In the genomic region with DNA sequence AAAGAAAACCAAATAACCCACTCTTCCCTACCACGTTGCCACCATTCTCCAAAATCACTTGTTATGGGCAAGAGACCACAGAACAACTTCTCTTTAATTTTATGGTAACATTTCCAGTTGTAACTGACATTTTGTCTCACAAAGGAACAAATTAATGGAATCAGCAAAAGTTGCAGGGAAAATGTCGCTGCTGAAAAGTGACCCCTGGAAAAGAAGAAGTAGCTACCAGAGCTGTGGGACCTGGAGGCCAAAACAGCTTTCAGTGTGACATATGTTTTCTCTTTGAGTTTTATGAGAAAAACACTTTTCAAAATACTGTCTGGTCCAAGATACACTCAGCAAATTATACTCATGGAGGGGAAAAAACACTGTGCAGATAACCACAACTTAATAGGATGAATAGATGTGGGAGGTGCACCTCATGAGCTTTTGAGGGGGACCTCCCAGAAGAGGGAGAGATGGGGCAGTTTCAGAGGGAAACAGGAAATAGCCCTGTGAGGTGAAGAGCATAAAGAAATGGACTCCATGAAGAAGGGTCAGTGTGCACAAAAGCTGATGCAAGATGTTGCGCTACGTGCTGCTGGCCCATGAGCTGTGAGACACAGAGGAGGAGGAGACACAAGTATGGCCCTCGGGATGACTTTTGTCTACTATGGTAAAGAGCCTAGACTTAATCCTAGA, we compare ENCODE assay signal across 27 cellular contexts.
DNase-seq lines count a peak whose midpoint lies in the region; ATAC-seq and TF ChIP-seq lines count a peak whose summit lies in the region.
"Had no signal": no experiment of that assay in that cellular context is flagged by ENCODE, and none has a peak within 500 bp of the region (broad histone marks: within the 10 kb centered on the region; RNA-seq: fewer than 3 reads in every experiment).

No MANE protein-coding gene starts in this region.

- POLR2A ChIA-PET in activated CD8-positive, alpha-beta T cell treated with anti-CD3 and anti-CD28 coated beads for 36 hours (lab: Charles Lee) = interaction anchor here (0.8 kb wide), 1 partner anchor 10 kb away, joined by 3 read pairs; no protein-coding TSS in a partner anchor
- POLR2A ChIA-PET in activated CD8-positive, alpha-beta T cell treated with anti-CD3 and anti-CD28 coated beads, Interleukin-2, amount 10 ng/mL, durations not matched to agents 7 days and 5 days (lab: Charles Lee) = no interaction called here

- TF ChIP-seq POLR2A in spleen (IDR thresholded peaks at IDR 0.05) = no peak

- peaks cover 0 to 47% (median 8%) of the 10 kb centered on the region in 6 donors for H3K4me1 ChIP-seq in spleen
- no peaks in the 10 kb centered on the region for H3K4me1 ChIP-seq in smooth muscle cell (ENCODE audit: low read depth)
- H3K4me1 ChIP-seq: right lobe of liver had no signal

- H4K20me1 ChIP-seq in smooth muscle cell (ENCODE audit: low read depth) = no peaks in the 10 kb centered on the region

- TF ChIP-seq CTCF in activated CD8-positive, alpha-beta T cell treated with anti-CD3 and anti-CD28 coated beads for 36 hours (IDR thresholded peaks at IDR 0.05) = no peak
- TF ChIP-seq CTCF in spleen (IDR thresholded peaks at IDR 0.05 in 8 of 11, conservative IDR thresholded peaks at IDR 0.05 in 3 of 11) (no peak), smooth muscle cell (IDR thresholded peaks at IDR 0.05; ENCODE audit: borderline replicate concordance, insufficient read depth, poor library complexity, severe bottlenecking) (no peak)

- H3K4me3 Mint-ChIP-seq in activated CD8-positive, alpha-beta T cell treated with anti-CD3 and anti-CD28 coated beads for 36 hours = no peak overlapping the region
- H3K4me3 Mint-ChIP-seq in activated CD8-positive, alpha-beta T cell treated with anti-CD3 and anti-CD28 coated beads, Interleukin-2, amount 10 ng/mL, durations not matched to agents 7 days and 5 days = no peak overlapping the region
- peak overlapping the region; percentile 0 for H3K4me3 Mint-ChIP-seq in dendritic cell treated with granulocyte-macrophage colony-stimulating factor and Interleukin-4, amounts not matched to agents 40 ng/mL and 50 ng/mL, for 4 days
- H3K4me3 Mint-ChIP-seq: activated CD4-positive, alpha-beta memory T cell treated with anti-CD3 and anti-CD28 coated beads, Interleukin-2, amount 10 ng/mL, durations not matched to agents 7 days and 5 days; activated naive CD8-positive, alpha-beta T cell; CD8-positive, alpha-beta memory T cell had no signal

- H3K4me3 ChIP-seq in spleen = no peak overlapping the region
- H3K4me3 ChIP-seq in smooth muscle cell = no peak overlapping the region
- H3K4me3 ChIP-seq: ascending aorta, lung, right lobe of liver, thoracic aorta had no signal

- no peaks in the 10 kb centered on the region for H3K27me3 ChIP-seq in spleen (replicated peaks in 1 of 7)
- H3K27me3 ChIP-seq in smooth muscle cell (ENCODE audit: low read depth) = no peaks in the 10 kb centered on the region
- H3K27me3 ChIP-seq: ascending aorta, right lobe of liver had no signal

- H3K36me3 ChIP-seq in spleen (peaks cover 0 to 18% (median 0%) of the 10 kb centered on the region in 6 donors), smooth muscle cell (ENCODE audit: low read depth) (no peaks in the 10 kb centered on the region)
- H3K36me3 ChIP-seq: ascending aorta, right lobe of liver, thoracic aorta had no signal

- peaks cover 11% of the 10 kb centered on the region for H3K4me1 Mint-ChIP-seq in activated CD8-positive, alpha-beta T cell treated with anti-CD3 and anti-CD28 coated beads for 36 hours (ENCODE audit: low read depth)
- H3K4me1 Mint-ChIP-seq in activated CD8-positive, alpha-beta T cell treated with anti-CD3 and anti-CD28 coated beads, Interleukin-2, amount 10 ng/mL, durations not matched to agents 7 days and 5 days (ENCODE audit: low read depth) = peaks cover 10% of the 10 kb centered on the region
- H3K4me1 Mint-ChIP-seq in dendritic cell treated with granulocyte-macrophage colony-stimulating factor and Interleukin-4, amounts not matched to agents 40 ng/mL and 50 ng/mL, for 4 days (ENCODE audit: low read depth) = peaks cover 32% of the 10 kb centered on the region

- no peak overlapping the region for H3K4me2 ChIP-seq in smooth muscle cell

- intact Hi-C loops in activated CD8-positive, alpha-beta T cell treated with anti-CD3 and anti-CD28 coated beads for 36 hours (cut with micrococcal nuclease) = no loop called here
- intact Hi-C loops in dendritic cell treated with granulocyte-macrophage colony-stimulating factor and Interleukin-4, amounts not matched to agents 40 ng/mL and 50 ng/mL, for 4 days (cut with micrococcal nuclease) = no loop called here
- intact Hi-C loops in spleen (cut with DNase I; ENCODE audit: low total_unique reads) = no loop called here

- H3K79me2 ChIP-seq in smooth muscle cell (ENCODE audit: low read depth) = no peaks in the 10 kb centered on the region

- H3K9me3 Mint-ChIP-seq in activated CD8-positive, alpha-beta T cell treated with anti-CD3 and anti-CD28 coated beads for 36 hours = no peaks in the 10 kb centered on the region
- peaks cover 6% of the 10 kb centered on the region for H3K9me3 Mint-ChIP-seq in activated CD8-positive, alpha-beta T cell treated with anti-CD3 and anti-CD28 coated beads, Interleukin-2, amount 10 ng/mL, durations not matched to agents 7 days and 5 days (ENCODE audit: insufficient read depth)
- H3K9me3 Mint-ChIP-seq in dendritic cell treated with granulocyte-macrophage colony-stimulating factor and Interleukin-4, amounts not matched to agents 40 ng/mL and 50 ng/mL, for 4 days = no peaks in the 10 kb centered on the region
- H3K9me3 Mint-ChIP-seq: activated CD4-positive, alpha-beta memory T cell treated with anti-CD3 and anti-CD28 coated beads, Interleukin-2, amount 10 ng/mL, durations not matched to agents 7 days and 5 days; CD8-positive, alpha-beta memory T cell had no signal

- H3K27ac ChIP-seq in spleen = peak overlapping the region in 5 of 8 donors; percentile 33 to 64 (median 51)
- no peak overlapping the region for H3K27ac ChIP-seq in smooth muscle cell (ENCODE audit: low read depth)
- H3K27ac ChIP-seq: ascending aorta, right lobe of liver, thoracic aorta had no signal

- H3K9me3 ChIP-seq in spleen = no peaks in the 10 kb centered on the region
- no peaks in the 10 kb centered on the region for H3K9me3 ChIP-seq in smooth muscle cell (replicated peaks; ENCODE audit: low read depth)
- H3K9me3 ChIP-seq: ascending aorta, right lobe of liver, thoracic aorta had no signal

- CTCF ChIA-PET in activated CD8-positive, alpha-beta T cell treated with anti-CD3 and anti-CD28 coated beads for 36 hours (lab: Charles Lee) = interaction anchor here (1.2 kb wide), 1 partner anchor 11 kb away, joined by 3 read pairs; no protein-coding TSS in a partner anchor
- CTCF ChIA-PET in activated CD8-positive, alpha-beta T cell treated with anti-CD3 and anti-CD28 coated beads, Interleukin-2, amount 10 ng/mL, durations not matched to agents 7 days and 5 days (lab: Charles Lee) = no interaction called here

- H3K27me3 Mint-ChIP-seq in activated CD8-positive, alpha-beta T cell treated with anti-CD3 and anti-CD28 coated beads for 36 hours = no peaks in the 10 kb centered on the region
- H3K27me3 Mint-ChIP-seq in activated CD8-positive, alpha-beta T cell treated with anti-CD3 and anti-CD28 coated beads, Interleukin-2, amount 10 ng/mL, durations not matched to agents 7 days and 5 days (ENCODE audit: low read depth) = no peaks in the 10 kb centered on the region
- H3K27me3 Mint-ChIP-seq in dendritic cell treated with granulocyte-macrophage colony-stimulating factor and Interleukin-4, amounts not matched to agents 40 ng/mL and 50 ng/mL, for 4 days = no peaks in the 10 kb centered on the region
- H3K27me3 Mint-ChIP-seq: activated CD4-positive, alpha-beta memory T cell treated with anti-CD3 and anti-CD28 coated beads, Interleukin-2, amount 10 ng/mL, durations not matched to agents 7 days and 5 days; activated naive CD8-positive, alpha-beta T cell; CD8-positive, alpha-beta memory T cell had no signal

- H3F3A ChIP-seq in smooth muscle cell (ENCODE audit: low read depth) = no peaks in the 10 kb centered on the region

- no peak for DNase-seq in activated CD8-positive, alpha-beta T cell treated with anti-CD3 and anti-CD28 coated beads for 36 hours
- DNase-seq in activated CD8-positive, alpha-beta T cell treated with anti-CD3 and anti-CD28 coated beads, Interleukin-2, amount 10 ng/mL, durations not matched to agents 7 days and 5 days = no peak
- DNase-seq in NOMO-1 (lab: John Stamatoyannopoulos, UW; ENCODE audit: unreplicated experiment in 2 of 2) (peak; percentile 7 to 38), spleen (no peak), left lobe of liver (ENCODE audit: low spot score) (no peak), HUDEP-2 (lab: John Stamatoyannopoulos, UW; ENCODE audit: unreplicated experiment in 76 of 76) (no peak), smooth muscle cell (lab: John Stamatoyannopoulos, UW; ENCODE audit: unreplicated experiment) (no peak)
- DNase-seq: 8988T; activated CD4-positive, alpha-beta memory T cell treated with anti-CD3 and anti-CD28 coated beads, Interleukin-2, amount 10 ng/mL, durations not matched to agents 7 days and 5 days; activated effector memory CD4-positive, alpha-beta T cell treated with Interleukin-2 at 50 U/mL for 16 hours; CD8-positive, alpha-beta memory T cell; cortex of kidney; DMS 273 treated with DMSO at 0.1 percent for 48 hours; MM.1S; NCI-H146; NCI-H2171; NCI-H510A treated with DMSO at 0.1 percent for 48 hours; NK-92 treated with Interleukin-12 subunit alpha and Interleukin-12 subunit beta, amount 100 ng/mL, for 24 hours; right lobe of liver; stimulated activated CD4-positive, alpha-beta T cell treated with anti-CD3 and anti-CD28 coated beads, Interleukin-4, amount 100 ng/mL, for 4 hours; stimulated activated naive CD4-positive, alpha-beta T cell had no signal

- peak overlapping the region; percentile 2 for H3K27ac Mint-ChIP-seq in activated CD8-positive, alpha-beta T cell treated with anti-CD3 and anti-CD28 coated beads for 36 hours
- no peak overlapping the region for H3K27ac Mint-ChIP-seq in activated CD8-positive, alpha-beta T cell treated with anti-CD3 and anti-CD28 coated beads, Interleukin-2, amount 10 ng/mL, durations not matched to agents 7 days and 5 days
- peak overlapping the region; percentile 88 for H3K27ac Mint-ChIP-seq in dendritic cell treated with granulocyte-macrophage colony-stimulating factor and Interleukin-4, amounts not matched to agents 40 ng/mL and 50 ng/mL, for 4 days
- H3K27ac Mint-ChIP-seq: activated CD4-positive, alpha-beta memory T cell treated with anti-CD3 and anti-CD28 coated beads, Interleukin-2, amount 10 ng/mL, durations not matched to agents 7 days and 5 days; activated naive CD8-positive, alpha-beta T cell; CD8-positive, alpha-beta memory T cell had no signal

- WGBS in spleen, 5 donors = 68 to 84% (median 78%) methylated on average over 5 of the region's 5 CpGs
- WGBS in smooth muscle cell (ENCODE audit: low lambda C conversion rate) = 96% methylated on average over 5 of the region's 5 CpGs

- peaks cover 15% of the 10 kb centered on the region for H3K36me3 Mint-ChIP-seq in activated CD8-positive, alpha-beta T cell treated with anti-CD3 and anti-CD28 coated beads for 36 hours (ENCODE audit: low read depth)
- H3K36me3 Mint-ChIP-seq in activated CD8-positive, alpha-beta T cell treated with anti-CD3 and anti-CD28 coated beads, Interleukin-2, amount 10 ng/mL, durations not matched to agents 7 days and 5 days (ENCODE audit: low read depth) = peaks cover 8% of the 10 kb centered on the region
- peaks cover 21% of the 10 kb centered on the region for H3K36me3 Mint-ChIP-seq in dendritic cell treated with granulocyte-macrophage colony-stimulating factor and Interleukin-4, amounts not matched to agents 40 ng/mL and 50 ng/mL, for 4 days (ENCODE audit: low read depth)

- H2AFZ ChIP-seq in smooth muscle cell (ENCODE audit: low read depth) = no peak overlapping the region

- no peak for ATAC-seq in activated CD8-positive, alpha-beta T cell treated with anti-CD3 and anti-CD28 coated beads for 36 hours
- no peak for ATAC-seq in activated CD8-positive, alpha-beta T cell treated with anti-CD3 and anti-CD28 coated beads, Interleukin-2, amount 10 ng/mL, durations not matched to agents 7 days and 5 days
- no peak for ATAC-seq in left lobe of liver
- ATAC-seq: activated CD4-positive, CD25-positive, alpha-beta regulatory T cell treated with anti-CD3 and anti-CD28 coated beads, Interleukin-2, amount 50 U/mL, for 24 hours had no signal

- no peak overlapping the region for H3K9ac ChIP-seq in smooth muscle cell (ENCODE audit: low read depth)

Comparison
In these comparisons a context has a peak if more than half of its experiments do, and no peak if none do; other contexts are left out.
1. DNase-seq: peak in NOMO-1 (2 of 2); none in activated CD8-positive, alpha-beta T cell treated with anti-CD3 and anti-CD28 coated beads for 36 hours (single experiment), activated CD8-positive, alpha-beta T cell treated with anti-CD3 and anti-CD28 coated beads, Interleukin-2, amount 10 ng/mL, durations not matched to agents 7 days and 5 days (single experiment), spleen (single experiment), left lobe of liver (single experiment), HUDEP-2 (0 of 76) and smooth muscle cell (single experiment).